In genomic region chrX:153925739-153926593, GRCh38 we compare ENCODE assay signal across 8 cellular contexts. TPM values are rescaled to one million over a fixed set of nuclear protein-coding genes. Genes with fewer than 3 reads are reported as not detected.
DNase-seq lines count a peak whose midpoint lies in the region; ATAC-seq, FAIRE-seq and TF ChIP-seq lines count a peak whose summit lies in the region.

TSS of gene ARHGAP4 (minus strand) at chrX:153926264. CDS start at chrX:153926202, 62 bp downstream.

- H3F3A ChIP-seq in DOHH2 (ENCODE audit: control insufficient read depth, insufficient read depth), result peaks cover 9% of the 10 kb centered on the region; the same call in 1 of the 2 replicates

- H3K4me1 ChIP-seq in DOHH2 (ENCODE audit: control insufficient read depth, low read length) (peaks cover 45% of the 10 kb centered on the region), heart left ventricle (peaks cover 0 to 76% (median 26%) of the 10 kb centered on the region in 12 donors)

- H3K79me2 ChIP-seq in DOHH2 (ENCODE audit: control insufficient read depth, low read length), result peaks cover 40% of the 10 kb centered on the region

- ATAC-seq in heart left ventricle (no peak), sciatic nerve (no peak), GM21737 (IDR thresholded peaks at IDR 0.05; ENCODE audit: unreplicated experiment) (no peak), HG02852 (IDR thresholded peaks at IDR 0.05; ENCODE audit: unreplicated experiment) (no peak)

- no peaks in the 10 kb centered on the region for H3K9me3 ChIP-seq in DOHH2 (ENCODE audit: control insufficient read depth, insufficient read depth, low read length)
- no peaks in the 10 kb centered on the region for H3K9me3 ChIP-seq in MG63
- no peaks in the 10 kb centered on the region for H3K9me3 ChIP-seq in heart left ventricle

- peak within 1 kb of the TSS; percentile 100 for H3K27ac ChIP-seq in DOHH2 (ENCODE audit: low read depth, low read length)
- H3K27ac ChIP-seq in heart left ventricle, result peak within 1 kb of the TSS; percentile 92 to 100 (median 96)

- peak within 1 kb of the TSS; percentile 98 for H3K4me2 ChIP-seq in DOHH2 (ENCODE audit: low read length)

- H3K4me3 ChIP-seq in DOHH2 (ENCODE audit: low read length), result peak within 1 kb of the TSS; percentile 98
- H3K4me3 ChIP-seq in MG63, result peak within 1 kb of the TSS; percentile 71; the same call in 1 of the 2 replicates
- H3K4me3 ChIP-seq in heart left ventricle, result peak within 1 kb of the TSS in 10 of 12 donors; percentile 57 to 82 (median 64)

- no peaks in the 10 kb centered on the region for H3K27me3 ChIP-seq in DOHH2 (ENCODE audit: control insufficient read depth, low read length)
- no peaks in the 10 kb centered on the region for H3K27me3 ChIP-seq in MG63
- H3K27me3 ChIP-seq in heart left ventricle, result peaks cover 0 to 25% (median 0%) of the 10 kb centered on the region in 9 donors

- DNase-seq in MG63 (no peak), activated T-helper 1 cell treated with Interleukin-2 at 50 U/mL for 16 hours (ENCODE audit: low read depth) (peak; percentile 24), heart left ventricle (no peak), sciatic nerve (ENCODE audit: low spot score) (no peak), urothelium cell line (ENCODE audit: low spot score) (no peak)

- intact Hi-C loops in heart left ventricle (cut with DNase I) (loop anchor here in 4 of 10 donors (5.0 to 10.0 kb wide), 3 partner anchors 131 to 201 kb away; partner anchors contain the start of genes IDH3G (in 3 of the 4), SSR4 (in 3 of the 4), ABCD1 (in 1 of the 4) and BCAP31 (in 1 of the 4)), sciatic nerve (cut with DNase I) (no loop called here)

- H4K20me1 ChIP-seq in DOHH2 (ENCODE audit: control insufficient read depth, insufficient read depth, low read depth, low read length), result no peaks in the 10 kb centered on the region

- H3K9me2 ChIP-seq in DOHH2 (replicated peaks; ENCODE audit: control insufficient read depth, low read length), result no peaks in the 10 kb centered on the region

- peaks cover 44% of the 10 kb centered on the region for H3K36me3 ChIP-seq in DOHH2 (ENCODE audit: control insufficient read depth, low read length)
- H3K36me3 ChIP-seq in MG63, result no peaks in the 10 kb centered on the region
- peaks cover 0 to 17% (median 0%) of the 10 kb centered on the region in 9 donors for H3K36me3 ChIP-seq in heart left ventricle

- TF ChIP-seq CTCF in DOHH2 (IDR thresholded peaks at IDR 0.05; ENCODE audit: low read depth, low read length, poor library complexity, severe bottlenecking), result no peak
- TF ChIP-seq CTCF in heart left ventricle (IDR thresholded peaks at IDR 0.05), result no peak

- FAIRE-seq in urothelium cell line (lab: Jason Lieb, UNC), result no peak

- 12 to 48% (median 30%) methylated on average over 9 to 59 of the region's 59 CpGs for WGBS in heart left ventricle, 4 donors

- no peak for TF ChIP-seq POLR2A in heart left ventricle (IDR thresholded peaks at IDR 0.05)

RNA-seq across cellular contexts. Expression of gene ARHGAP4, which starts in this region (rescaled TPM):
- 0.07 and 2.4 TPM in 2 replicates for total RNA-seq in MG63 (2014; rRNA removed; shearing (Covaris generic); ENCODE audit: low replicate concordance)
- total RNA-seq in heart left ventricle, result 10 to 100 TPM in 4 of 9 donors, 1 to 10 TPM in 5; 6.8 to 55.8 (median 9.5) TPM
- 10 to 100 TPM; 15.9 to 25.1 TPM for polyA plus RNA-seq in heart left ventricle
- total RNA-seq in sciatic nerve, result 50.7 TPM
